Comparison of ENCODE assay signal across 1 cellular context in genomic region chrX:357035-357692, GRCh38.
TF ChIP-seq lines count a peak whose summit lies in the region.

No MANE protein-coding gene starts in this region.

TF ChIP-seq in endothelial cell of umbilical vein, 7 proteins besides CTCF, POLR2A, EP300 and RAD21:
- TF ChIP-seq GATA2 (IDR thresholded peaks at IDR 0.05; ENCODE audit: insufficient read depth, insufficient read length, low read depth, low read length) (peak; percentile 10), MAX (IDR thresholded peaks at IDR 0.05; ENCODE audit: insufficient read depth, insufficient read length) (no peak)
